ENCODE assay signal across 1 cellular context in genomic region chr6:15274696-15275387, GRCh38.
A peak's percentile ranks its signal among the peaks of the same experiment; 100 is the strongest.
TF ChIP-seq lines count a peak whose summit lies in the region.

No MANE protein-coding gene starts in this region.

TF ChIP-seq in HepG2, 621 proteins besides CTCF, POLR2A, EP300 and RAD21:
- TF ChIP-seq ARHGAP35 (CRISPR knock-in tag; IDR thresholded peaks at IDR 0.05; ENCODE audit: borderline replicate concordance) (no peak), ZNF569 (CRISPR knock-in tag; IDR thresholded peaks at IDR 0.05; ENCODE audit: borderline replicate concordance) (no peak), HMGA1 (CRISPR knock-in tag; conservative IDR thresholded peaks at IDR 0.05) (no peak), ZNF224 (CRISPR knock-in tag; IDR thresholded peaks at IDR 0.05) (no peak), STAG1 (CRISPR knock-in tag; IDR thresholded peaks at IDR 0.05) (peak; percentile 19; the same call in 1 of the 2 replicates), FOXA3 (CRISPR knock-in tag; IDR thresholded peaks at IDR 0.05) (no peak), MYC (CRISPR knock-in tag; IDR thresholded peaks at IDR 0.05; ENCODE audit: borderline replicate concordance) (no peak), E2F5 (CRISPR knock-in tag; conservative IDR thresholded peaks at IDR 0.05) (no peak)
